Comparison of ENCODE assay signal across 28 cellular contexts in the genomic region with DNA sequence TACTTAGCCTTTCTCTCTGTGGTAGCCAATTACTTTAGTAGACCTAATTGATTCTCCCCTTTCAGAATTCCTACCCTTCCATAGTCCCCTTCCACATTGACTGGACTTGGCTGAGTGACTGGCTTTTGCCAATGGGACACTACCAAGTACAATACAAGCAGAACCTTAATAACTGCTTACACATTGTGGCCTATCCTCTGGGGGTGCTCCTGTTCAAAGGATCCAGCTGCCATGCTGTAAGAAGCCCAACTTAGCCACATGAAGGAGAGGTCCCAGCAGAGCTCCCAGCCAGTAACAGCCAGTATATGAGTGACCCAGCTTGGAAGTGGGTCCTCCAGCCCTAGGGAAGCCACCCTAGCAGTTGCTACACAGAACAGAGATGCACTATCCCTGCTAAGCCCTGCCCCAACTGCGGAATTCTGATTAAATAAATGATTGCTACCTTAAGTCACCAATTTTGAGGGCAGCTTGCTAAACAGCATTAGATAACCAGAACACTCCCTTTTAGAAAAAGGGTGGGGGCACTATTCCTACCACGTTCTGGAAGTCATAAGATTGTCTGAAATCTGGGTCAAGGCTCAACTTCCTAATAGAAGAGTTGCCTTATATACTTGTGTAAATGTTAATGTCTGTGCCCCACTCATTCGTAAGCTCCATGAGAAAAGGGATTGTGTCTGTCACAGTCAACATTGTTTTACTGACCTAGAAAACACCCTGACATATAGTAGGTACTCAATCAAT.
"Had no signal": no experiment of that assay in that cellular context is flagged by ENCODE, and none has a peak within 500 bp of the region (broad histone marks: within the 10 kb centered on the region; RNA-seq: fewer than 3 reads in every experiment).

No MANE protein-coding gene starts in this region.

- H3K27me3 Mint-ChIP-seq: activated naive CD4-positive, alpha-beta T cell treated with anti-CD3 and anti-CD28 coated beads, Interleukin-2, amount 50 U/mL, for 24 hours had no signal

- H3K36me3 Mint-ChIP-seq: activated naive CD4-positive, alpha-beta T cell treated with anti-CD3 and anti-CD28 coated beads, Interleukin-2, amount 50 U/mL, for 24 hours; WTC11 had no signal

- H3K4me1 ChIP-seq: breast epithelium, Peyer's patch, SJCRH30 had no signal

- H3K4me1 Mint-ChIP-seq: activated naive CD4-positive, alpha-beta T cell treated with anti-CD3 and anti-CD28 coated beads, Interleukin-2, amount 50 U/mL, for 24 hours had no signal

- ATAC-seq: activated CD8-positive, alpha-beta T cell treated with anti-CD3 and anti-CD28 coated beads, Interleukin-2, amount 10 ng/mL, durations not matched to agents 7 days and 5 days; SK-N-SH treated with all-trans-retinoic acid at 6 μM for 48 hours; WTC11 had no signal

- H3K27ac ChIP-seq: breast epithelium, Peyer's patch, RWPE1, SJCRH30 had no signal

- H3K9me3 Mint-ChIP-seq: activated naive CD4-positive, alpha-beta T cell treated with anti-CD3 and anti-CD28 coated beads, Interleukin-2, amount 50 U/mL, for 24 hours; activated T-helper 1 cell treated with anti-CD3 and anti-CD28 coated beads, Interleukin-12 subunit alpha, Interleukin-12 subunit beta, Interleukin-2, Interleukin-4 antibody, amounts not matched to agents 30 ng/mL and 10 ng/mL and 1 ng/mL, durations not matched to agents 14 hours and 24 hours and 36 hours; T-helper 1 cell treated with Interleukin-12 subunit alpha and Interleukin-12 subunit beta and Interleukin-4 antibody, amounts not matched to agents 30 μg/mL and 1 μg/mL, for 36 hours; WTC11 had no signal

- H3K4me3 ChIP-seq: breast epithelium, MG63, Peyer's patch, SJCRH30 had no signal

- H3K4me3 Mint-ChIP-seq: activated CD8-positive, alpha-beta T cell treated with anti-CD3 and anti-CD28 coated beads, Interleukin-2, amount 10 ng/mL, durations not matched to agents 7 days and 5 days; activated naive CD4-positive, alpha-beta T cell treated with anti-CD3 and anti-CD28 coated beads, Interleukin-2, amount 50 U/mL, for 24 hours; activated T-helper 1 cell treated with anti-CD3 and anti-CD28 coated beads, Interleukin-12 subunit alpha, Interleukin-12 subunit beta, Interleukin-2, Interleukin-4 antibody, amounts not matched to agents 30 ng/mL and 10 ng/mL and 1 ng/mL, durations not matched to agents 14 hours and 24 hours and 36 hours; T-helper 1 cell treated with Interleukin-12 subunit alpha and Interleukin-12 subunit beta and Interleukin-4 antibody, amounts not matched to agents 30 μg/mL and 1 μg/mL, for 36 hours; WTC11 had no signal

- H3K9me3 ChIP-seq: breast epithelium, MG63, Peyer's patch, SJCRH30 had no signal

- DNase-seq: activated CD4-positive, alpha-beta T cell treated with anti-CD3 and anti-CD28 coated beads for 48 hours; activated CD4-positive, alpha-beta T cell treated with anti-CD3 and anti-CD28 coated beads, Interleukin-2, amount 50 U/mL, for 4 hours; activated CD4-positive, CD25-positive, alpha-beta regulatory T cell treated with anti-CD3 and anti-CD28 coated beads, Interleukin-2, amount 50 U/mL, for 72 hours; activated CD8-positive, alpha-beta memory T cell treated with anti-CD3 and anti-CD28 coated beads, Interleukin-2, amount 50 U/mL, for 48 hours; activated CD8-positive, alpha-beta T cell treated with anti-CD3 and anti-CD28 coated beads, Interleukin-2, amount 10 ng/mL, durations not matched to agents 7 days and 5 days; activated effector memory CD4-positive, alpha-beta T cell treated with Interleukin-2 at 50 U/mL for 16 hours; activated naive CD4-positive, alpha-beta T cell; activated T-cell treated with anti-CD3 and anti-CD28 coated beads, Interleukin-2, amount 50 U/mL, for 1 hour; aorta; caudate nucleus; MG63; NCI-H1105; NCI-H1436 treated with DMSO at 0.1 percent for 48 hours; NCI-H187; NCI-H2081; NCI-H510A treated with DMSO at 0.1 percent for 48 hours; NCI-H69; NK-92 treated with Interleukin-12 subunit alpha and Interleukin-12 subunit beta, amount 100 ng/mL, for 24 hours; Peyer's patch; Right ventricle myocardium superior had no signal

- H3K27ac Mint-ChIP-seq: activated CD8-positive, alpha-beta T cell treated with anti-CD3 and anti-CD28 coated beads, Interleukin-2, amount 10 ng/mL, durations not matched to agents 7 days and 5 days; activated naive CD4-positive, alpha-beta T cell treated with anti-CD3 and anti-CD28 coated beads, Interleukin-2, amount 50 U/mL, for 24 hours; activated T-helper 1 cell treated with anti-CD3 and anti-CD28 coated beads, Interleukin-12 subunit alpha, Interleukin-12 subunit beta, Interleukin-2, Interleukin-4 antibody, amounts not matched to agents 30 ng/mL and 10 ng/mL and 1 ng/mL, durations not matched to agents 14 hours and 24 hours and 36 hours; T-helper 1 cell treated with Interleukin-12 subunit alpha and Interleukin-12 subunit beta and Interleukin-4 antibody, amounts not matched to agents 30 μg/mL and 1 μg/mL, for 36 hours had no signal
